14 cellular contexts compared by ENCODE assay signal in genomic region chr6:11779308-11780096, GRCh38. TPM values are rescaled to one million over a fixed set of nuclear protein-coding genes. Genes with fewer than 3 reads are reported as not detected.
A peak's percentile ranks its signal among the peaks of the same experiment; 100 is the strongest.
DNase-seq lines count a peak whose midpoint lies in the region; ATAC-seq, FAIRE-seq and TF ChIP-seq lines count a peak whose summit lies in the region.
"Had no signal": no experiment of that assay in that cellular context is flagged by ENCODE, and none has a peak within 500 bp of the region (broad histone marks: within the 10 kb centered on the region; RNA-seq: fewer than 3 reads in every experiment).

No MANE protein-coding gene starts in this region.

- H3K36me3 ChIP-seq in Loucy (ENCODE audit: insufficient read depth, low read length), result no peaks in the 10 kb centered on the region
- no peaks in the 10 kb centered on the region for H3K36me3 ChIP-seq in small intestine (ENCODE audit: control insufficient read depth in 2 of 2, insufficient read depth in 2 of 2, low read length in 2 of 2)
- H3K36me3 ChIP-seq: MG63, thyroid gland had no signal

- DNase-seq in cerebellar cortex (ENCODE audit: low spot score), result peak; percentile 16
- DNase-seq in medulla oblongata (ENCODE audit: extremely low spot score), result peak; percentile 30
- DNase-seq in small intestine, result peak; percentile 37
- no peak for DNase-seq in DMS53 (lab: John Stamatoyannopoulos, UW)
- DNase-seq in NCI-H2081 treated with DMSO at 0.1 percent for 48 hours (lab: John Stamatoyannopoulos, UW), result no peak
- DNase-seq in pons (ENCODE audit: low spot score), result no peak
- DNase-seq: activated CD4-positive, alpha-beta T cell treated with anti-CD3 and anti-CD28 coated beads, Interleukin-2, amount 50 U/mL, for 48 hours; amniotic stem cell; DND-41; MG63; NCI-H2171 treated with DMSO at 0.1 percent for 48 hours; thyroid gland had no signal

- 41 to 61% (median 60%) methylated on average over 6 of the region's 6 CpGs for WGBS in small intestine, 3 donors

- H3K9ac ChIP-seq in Loucy (ENCODE audit: low read depth, low read length, poor library complexity, severe bottlenecking), result no peak overlapping the region

- no peak for TF ChIP-seq CTCF in Loucy (conservative IDR thresholded peaks at IDR 0.05; ENCODE audit: low read length)

- no peaks in the 10 kb centered on the region for H3F3A ChIP-seq in Loucy (ENCODE audit: low read depth)

- FAIRE-seq in small intestine (lab: Jason Lieb, UNC), result no peak

- H3K79me2 ChIP-seq in Loucy (ENCODE audit: insufficient read depth, low read length), result no peaks in the 10 kb centered on the region

- ATAC-seq in GM18907 (IDR thresholded peaks at IDR 0.05; ENCODE audit: unreplicated experiment), result no peak

- no peaks in the 10 kb centered on the region for H3K9me2 ChIP-seq in Loucy (replicated peaks; ENCODE audit: low read depth, low read length)

- H3K4me1 ChIP-seq in Loucy (ENCODE audit: insufficient read depth, low read length, poor library complexity, severe bottlenecking), result peaks cover 17% of the 10 kb centered on the region
- peaks cover 0 to 2% of the 10 kb centered on the region in 2 donors for H3K4me1 ChIP-seq in small intestine (ENCODE audit: control insufficient read depth in 2 of 2, insufficient read depth in 1 of 2, low read depth in 1 of 2, low read length in 1 of 2)
- H3K4me1 ChIP-seq: thyroid gland had no signal

- H3K27ac ChIP-seq in small intestine (ENCODE audit: low read depth in 1 of 2, low read length in 1 of 2), result peak overlapping the region; percentile 87 to 89
- H3K27ac ChIP-seq: thyroid gland had no signal

- H3K9me3 ChIP-seq in Loucy (ENCODE audit: insufficient read depth, low read depth, low read length) (no peaks in the 10 kb centered on the region), small intestine (ENCODE audit: control insufficient read depth, low read depth) (no peaks in the 10 kb centered on the region)
- H3K9me3 ChIP-seq: MG63, thyroid gland had no signal

- 0 out of 2 replicates have a peak overlapping the region, but pooled peaks have one; percentile 52 for H2AFZ ChIP-seq in Loucy (ENCODE audit: low read length)

- H3K27me3 ChIP-seq in Loucy (ENCODE audit: insufficient read depth, low read length, poor library complexity, severe bottlenecking) (no peaks in the 10 kb centered on the region), small intestine (ENCODE audit: control insufficient read depth in 2 of 2, insufficient read depth in 2 of 2, low read length in 2 of 2) (no peaks in the 10 kb centered on the region)
- H3K27me3 ChIP-seq: MG63, thyroid gland had no signal

- no peaks in the 10 kb centered on the region for H4K20me1 ChIP-seq in Loucy (ENCODE audit: insufficient read depth, low read length, poor library complexity, severe bottlenecking)

- H3K4me2 ChIP-seq in Loucy (ENCODE audit: low read depth, low read length, poor library complexity, severe bottlenecking), result no peak overlapping the region

- H3K4me3 ChIP-seq in Loucy (ENCODE audit: low read length, poor library complexity, severe bottlenecking) (no peak overlapping the region), small intestine (ENCODE audit: low read depth in 1 of 2, low read length in 2 of 2) (peak overlapping the region in 1 of 2 donors; percentile 14)
- H3K4me3 ChIP-seq: MG63, thyroid gland had no signal

RNA-seq across cellular contexts. Expression of gene ADTRP, which starts 0.9 kb away (rescaled TPM):
- polyA plus RNA-seq in small intestine, result 10 to 100 TPM; 53.5 to 73.4 (median 64.9) TPM

Comparison
In these comparisons a context has a peak if more than half of its experiments do, and no peak if none do; other contexts are left out.
1. DNase-seq: peak in cerebellar cortex (single experiment), medulla oblongata (single experiment) and small intestine (single experiment); none in DMS53 (single experiment), NCI-H2081 treated with DMSO at 0.1 percent for 48 hours (single experiment) and pons (single experiment).